Comparison of ENCODE assay signal across 8 cellular contexts in the genomic region with DNA sequence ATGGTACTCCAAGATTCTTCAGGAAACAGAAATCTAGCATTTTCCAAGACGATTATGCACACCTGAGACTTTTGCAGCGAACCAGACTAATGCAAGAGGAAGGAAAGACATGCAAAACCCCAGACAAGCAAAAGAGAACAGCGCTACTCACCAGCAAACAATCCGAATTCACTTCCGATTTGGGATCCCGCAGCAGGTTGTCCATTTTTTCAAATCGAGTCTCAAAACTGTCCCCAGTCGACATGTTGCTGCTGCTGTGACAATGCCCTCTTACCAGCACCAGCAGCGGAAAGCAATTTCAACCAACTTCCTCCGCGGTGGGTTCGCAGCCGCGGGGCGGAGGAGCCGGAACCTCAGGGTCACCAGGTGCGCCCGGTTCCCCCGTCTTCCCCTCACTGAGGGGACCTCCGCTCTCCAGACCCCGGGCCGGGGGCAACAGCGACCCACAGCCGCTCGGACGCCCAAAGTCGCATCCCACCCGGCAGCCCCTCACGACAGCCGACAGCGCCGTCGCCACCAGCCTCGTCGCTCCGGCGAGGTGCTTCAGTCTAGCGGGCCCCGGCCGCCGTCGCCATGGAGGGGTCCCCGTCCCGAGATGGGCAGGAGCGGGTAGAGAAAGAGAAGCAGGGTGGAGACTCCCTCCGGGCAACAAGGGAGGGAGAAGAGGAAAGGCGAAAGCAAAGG. TPM values are rescaled to one million over a fixed set of nuclear protein-coding genes. Genes with fewer than 3 reads are reported as not detected.
DNase-seq lines count a peak whose midpoint lies in the region; ATAC-seq and TF ChIP-seq lines count a peak whose summit lies in the region.

No MANE protein-coding gene starts in this region.

- peak; percentile 31 for ATAC-seq in GM19043 (IDR thresholded peaks at IDR 0.05; ENCODE audit: low read depth, unreplicated experiment)
- ATAC-seq in HG03354 (IDR thresholded peaks at IDR 0.05; ENCODE audit: poor library complexity, severe bottlenecking, unreplicated experiment), result peak; percentile 40
- peak; percentile 1; the same call in 1 of the 3 replicates for ATAC-seq in RWPE2 (ENCODE audit: low read depth)

- TF ChIP-seq POLR2A in ovary (IDR thresholded peaks at IDR 0.05), result no peak

- H3K4me3 ChIP-seq in RWPE2 (ENCODE audit: severe bottlenecking) (peak overlapping the region; percentile 92), ovary (peak overlapping the region; percentile 59), tibial artery (peak overlapping the region; percentile 83 to 85)

- DNase-seq in AML-193 (lab: John Stamatoyannopoulos, UW), result peak; percentile 42 to 73
- no peak for DNase-seq in RWPE2 (ENCODE audit: low spot score)
- peak; percentile 17 to 60 (median 42) for DNase-seq in activated naive CD4-positive, alpha-beta T cell (lab: John Stamatoyannopoulos, UW)
- DNase-seq in glomerular visceral epithelial cell (ENCODE audit: extremely low spot score), result peak; percentile 35
- peak in 1 of 5 donors; percentile 33 for DNase-seq in ovary
- peak in 1 of 2 donors; percentile 69 for DNase-seq in tibial artery

- intact Hi-C loops in ovary (cut with DNase I) (loop anchor here in 3 of 4 donors (5.0 to 10.0 kb wide), 3 partner anchors 59 to 136 kb away; no protein-coding TSS in a partner anchor), tibial artery (cut with DNase I; ENCODE audit: low total_unique reads) (no loop called here)

- no peaks in the 10 kb centered on the region for H3K27me3 ChIP-seq in RWPE2 (ENCODE audit: insufficient read depth, poor library complexity, severe bottlenecking)
- H3K27me3 ChIP-seq in ovary, result no peaks in the 10 kb centered on the region
- H3K27me3 ChIP-seq in tibial artery, result no peaks in the 10 kb centered on the region

- TF ChIP-seq CTCF in RWPE2 (IDR thresholded peaks at IDR 0.05; ENCODE audit: poor library complexity, severe bottlenecking) (no peak), ovary (IDR thresholded peaks at IDR 0.05) (no peak), tibial artery (IDR thresholded peaks at IDR 0.05) (no peak)

- peaks cover 9% of the 10 kb centered on the region for H3K4me1 ChIP-seq in RWPE2 (ENCODE audit: insufficient read depth, poor library complexity, severe bottlenecking)
- peaks cover 7% of the 10 kb centered on the region for H3K4me1 ChIP-seq in ovary (ENCODE audit: insufficient read depth)
- H3K4me1 ChIP-seq in tibial artery, result peaks cover 0 to 49% (median 9%) of the 10 kb centered on the region in 4 donors

- H3K36me3 ChIP-seq in RWPE2 (ENCODE audit: low read depth) (peaks cover 8% of the 10 kb centered on the region), ovary (no peaks in the 10 kb centered on the region), tibial artery (no peaks in the 10 kb centered on the region)

- WGBS in ovary, 3 donors, result 0 to 1% (median 0%) methylated on average over 28 to 47 of the region's 47 CpGs

- TF ChIP-seq EP300 in ovary (IDR thresholded peaks at IDR 0.05), result no peak

- H3K27ac ChIP-seq in RWPE2 (ENCODE audit: poor library complexity, severe bottlenecking) (peak overlapping the region; percentile 81), ovary (peak overlapping the region; percentile 92 to 94), tibial artery (peak overlapping the region; percentile 96 to 98)

- H3K9me3 ChIP-seq in RWPE2 (ENCODE audit: severe bottlenecking), result no peaks in the 10 kb centered on the region
- no peaks in the 10 kb centered on the region for H3K9me3 ChIP-seq in ovary
- H3K9me3 ChIP-seq in tibial artery, result no peaks in the 10 kb centered on the region

RNA-seq across cellular contexts. Expression of gene ROCK1, which starts 0.8 kb away (rescaled TPM):
- total RNA-seq in ovary, result 10 to 100 TPM; 35.0 to 47.7 (median 43.5) TPM
- polyA plus RNA-seq in ovary, result 10 to 100 TPM; 18.3 to 42.6 TPM
